ENCODE assay signal across 11 cellular contexts in the genomic region with DNA sequence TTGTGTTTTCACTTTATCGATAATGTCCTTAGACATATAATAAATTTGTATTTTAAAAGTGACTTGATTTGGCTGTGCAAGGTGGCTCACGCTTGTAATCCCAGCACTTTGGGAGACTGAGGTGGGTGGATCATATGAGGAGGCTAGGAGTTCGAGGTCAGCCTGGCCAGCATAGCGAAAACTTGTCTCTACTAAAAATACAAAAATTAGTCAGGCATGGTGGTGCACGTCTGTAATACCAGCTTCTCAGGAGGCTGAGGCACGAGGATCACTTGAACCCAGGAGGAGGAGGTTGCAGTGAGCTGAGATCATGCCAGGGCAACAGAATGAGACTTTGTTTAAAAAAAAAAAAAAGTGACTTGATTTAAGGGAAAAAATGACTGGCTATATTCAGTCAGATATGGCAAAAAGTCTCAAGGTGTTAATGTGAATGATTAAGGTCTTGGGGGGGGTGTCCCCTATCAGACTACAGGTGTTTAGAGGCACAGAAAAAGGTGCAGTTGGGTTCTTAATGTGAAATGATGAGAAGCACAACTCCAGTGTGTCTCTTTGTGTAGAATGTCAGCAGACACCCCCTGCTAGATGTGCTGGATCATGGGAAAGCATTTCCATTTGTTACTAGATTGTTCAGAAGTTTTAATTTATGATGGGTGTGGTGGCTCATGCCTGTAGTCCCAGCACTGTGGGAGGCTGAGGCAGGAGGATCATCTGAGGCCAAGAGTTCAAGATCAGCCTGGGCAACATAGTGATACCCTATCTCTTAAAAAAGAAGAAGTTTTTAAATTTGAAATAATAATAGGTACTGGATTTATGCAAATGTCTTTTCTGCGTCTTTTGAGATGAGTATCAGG. TPM values are rescaled to one million over a fixed set of nuclear protein-coding genes. Genes with fewer than 3 reads are reported as not detected.
DNase-seq lines count a peak whose midpoint lies in the region; ATAC-seq and TF ChIP-seq lines count a peak whose summit lies in the region.
"Had no signal": no experiment of that assay in that cellular context is flagged by ENCODE, and none has a peak within 500 bp of the region (broad histone marks: within the 10 kb centered on the region; RNA-seq: fewer than 3 reads in every experiment).

No MANE protein-coding gene starts in this region.

- H3K4me1 ChIP-seq in breast epithelium = peaks cover 0 to 24% of the 10 kb centered on the region in 2 donors
- H3K4me1 ChIP-seq in naive thymus-derived CD4-positive, alpha-beta T cell (ENCODE audit: control insufficient read depth in 2 of 2, insufficient read depth in 2 of 2, low read length in 2 of 2) = peaks cover 0 to 12% of the 10 kb centered on the region in 2 donors

- TF ChIP-seq CTCF in AG10803 (conservative IDR thresholded peaks at IDR 0.05; ENCODE audit: low read length) (no peak), breast epithelium (IDR thresholded peaks at IDR 0.05) (no peak)

- H3K27me3 ChIP-seq in MG63 = no peaks in the 10 kb centered on the region
- no peaks in the 10 kb centered on the region for H3K27me3 ChIP-seq in breast epithelium
- H3K27me3 ChIP-seq in naive thymus-derived CD4-positive, alpha-beta T cell (ENCODE audit: control insufficient read depth in 2 of 2, insufficient read depth in 2 of 2, low read length in 2 of 2) = no peaks in the 10 kb centered on the region

- ATAC-seq in naive thymus-derived CD4-positive, alpha-beta T cell = no peak
- ATAC-seq in HG02588 (IDR thresholded peaks at IDR 0.05; ENCODE audit: unreplicated experiment) = no peak

- POLR2A ChIA-PET in naive thymus-derived CD4-positive, alpha-beta T cell (lab: Charles Lee) = interaction anchor here (0.7 to 3.9 kb wide), 5 partner anchors 15 to 66 kb away, joined by 3 to 29 read pairs (median 5); partner anchors contain the start of genes MALAT1 and NEAT1

- H3K36me3 ChIP-seq in MG63 = peaks cover 74% of the 10 kb centered on the region
- no peaks in the 10 kb centered on the region for H3K36me3 ChIP-seq in breast epithelium
- peaks cover 0 to 39% (median 15%) of the 10 kb centered on the region in 3 experiments for H3K36me3 ChIP-seq in naive thymus-derived CD4-positive, alpha-beta T cell (ENCODE audit: control insufficient read depth in 2 of 3, insufficient read depth in 3 of 3, low read length in 3 of 3)

- H3K9me3 ChIP-seq in MG63 = no peaks in the 10 kb centered on the region
- H3K9me3 ChIP-seq in breast epithelium = no peaks in the 10 kb centered on the region
- no peaks in the 10 kb centered on the region for H3K9me3 ChIP-seq in naive thymus-derived CD4-positive, alpha-beta T cell (ENCODE audit: control insufficient read depth in 2 of 3, low read length in 3 of 3)
- H3K9me3 ChIP-seq: HAP-1 had no signal

- peak; percentile 39 for DNase-seq in AG10803 (ENCODE audit: low read depth)
- peak; percentile 9 for DNase-seq in MG63
- peak in 1 of 2 donors; percentile 19 for DNase-seq in breast epithelium (ENCODE audit: low spot score in 2 of 2)
- DNase-seq in naive thymus-derived CD4-positive, alpha-beta T cell = no peak
- DNase-seq in germinal center (ENCODE audit: low spot score) = no peak
- no peak for DNase-seq in hepatic stellate cell (ENCODE audit: low spot score)
- DNase-seq in NCI-H510A treated with DMSO at 0.1 percent for 48 hours (lab: John Stamatoyannopoulos, UW) = no peak
- DNase-seq: DMS79 treated with DMSO at 0.1 percent for 48 hours, NCI-H526 treated with DMSO at 0.1 percent for 48 hours had no signal

- no peak for TF ChIP-seq POLR2A in breast epithelium (IDR thresholded peaks at IDR 0.05)

- intact Hi-C loops in breast epithelium (cut with DNase I; ENCODE audit: low total_unique reads) = loop anchor here (5.0 kb wide), 1 partner anchor 1628 kb away; no protein-coding TSS in a partner anchor
- intact Hi-C loops in naive thymus-derived CD4-positive, alpha-beta T cell (cut with micrococcal nuclease) = loop anchor here in 1 of 2 donors (2.0 kb wide), 1 partner anchor 15 kb away; no protein-coding TSS in a partner anchor

- H3K27ac Mint-ChIP-seq in naive thymus-derived CD4-positive, alpha-beta T cell = peak overlapping the region in 6 of 9 donors; percentile 36 to 71 (median 58)

- H3K4me3 ChIP-seq in AG10803 (ENCODE audit: low read length) = no peak overlapping the region
- no peak overlapping the region for H3K4me3 ChIP-seq in MG63
- no peak overlapping the region for H3K4me3 ChIP-seq in breast epithelium
- no peak overlapping the region for H3K4me3 ChIP-seq in naive thymus-derived CD4-positive, alpha-beta T cell (ENCODE audit: low read length)
- H3K4me3 ChIP-seq: HAP-1 had no signal

- H3K4me3 Mint-ChIP-seq in naive thymus-derived CD4-positive, alpha-beta T cell = peak overlapping the region in 2 of 10 donors; percentile 12 to 39

- H3K36me3 Mint-ChIP-seq in naive thymus-derived CD4-positive, alpha-beta T cell = peaks cover 0 to 35% (median 19%) of the 10 kb centered on the region in 5 donors

- H3K9me3 Mint-ChIP-seq in naive thymus-derived CD4-positive, alpha-beta T cell = no peaks in the 10 kb centered on the region

- peak overlapping the region; percentile 6 to 55 for H3K27ac ChIP-seq in breast epithelium
- H3K27ac ChIP-seq in naive thymus-derived CD4-positive, alpha-beta T cell (ENCODE audit: low read depth, low read length) = no peak overlapping the region

- no peaks in the 10 kb centered on the region for H3K27me3 Mint-ChIP-seq in naive thymus-derived CD4-positive, alpha-beta T cell

- CTCF ChIA-PET in naive thymus-derived CD4-positive, alpha-beta T cell (lab: Charles Lee) = no interaction called here

- H3K4me1 Mint-ChIP-seq in naive thymus-derived CD4-positive, alpha-beta T cell = peaks cover 29 to 78% (median 66%) of the 10 kb centered on the region in 7 donors

RNA-seq across cellular contexts. Expression of gene NEAT1, which starts 17.0 kb away (rescaled TPM):
- total RNA-seq in MG63 (2014; rRNA removed; shearing (Covaris generic); ENCODE audit: low replicate concordance) = 4.8 and 7.7 TPM in 2 replicates
- 100 to 1,000 TPM; 323 to 391 (median 351) TPM for total RNA-seq in breast epithelium
- 1,000 to 10,000 TPM in 1 of 5 experiments, 100 to 1,000 TPM in 4; 358 to 1,454 (median 414) TPM for total RNA-seq in naive thymus-derived CD4-positive, alpha-beta T cell
- polyA plus RNA-seq in naive thymus-derived CD4-positive, alpha-beta T cell = 1 to 10 TPM; 2.5 to 2.6 TPM

RNA-seq across cellular contexts. Expression of gene FRMD8, which starts 53.1 kb away (rescaled TPM):
- total RNA-seq in MG63 (2014; rRNA removed; shearing (Covaris generic); ENCODE audit: low replicate concordance) = 25.9 and 44.1 TPM in 2 replicates
- total RNA-seq in breast epithelium = 10 to 100 TPM; 22.9 to 57.0 (median 49.0) TPM
- total RNA-seq in naive thymus-derived CD4-positive, alpha-beta T cell = 10 to 100 TPM; 28.9 to 66.8 (median 44.7) TPM
- 10 to 100 TPM; 39.3 to 55.8 TPM for polyA plus RNA-seq in naive thymus-derived CD4-positive, alpha-beta T cell

RNA-seq across cellular contexts. Expression of gene SLC25A45, which starts 57.1 kb away (rescaled TPM):
- 1.9 TPM in 2 replicates for total RNA-seq in MG63 (2014; rRNA removed; shearing (Covaris generic); ENCODE audit: low replicate concordance)
- total RNA-seq in breast epithelium = 1 to 10 TPM; 5.4 to 9.1 (median 6.6) TPM
- total RNA-seq in naive thymus-derived CD4-positive, alpha-beta T cell = 10 to 100 TPM; 20.2 to 90.6 (median 34.1) TPM
- polyA plus RNA-seq in naive thymus-derived CD4-positive, alpha-beta T cell = 10 to 100 TPM; 12.3 to 21.3 TPM

RNA-seq across cellular contexts. Expression of gene MALAT1, which starts 59.3 kb away (rescaled TPM):
- total RNA-seq in MG63 (2014; rRNA removed; shearing (Covaris generic); ENCODE audit: low replicate concordance) = 258 and 283 TPM in 2 replicates
- over 10,000 TPM; 14,217 to 22,312 (median 18,959) TPM for total RNA-seq in breast epithelium
- total RNA-seq in naive thymus-derived CD4-positive, alpha-beta T cell = over 10,000 TPM in 4 of 5 experiments, 1,000 to 10,000 TPM in 1; 8,375 to 32,234 (median 31,408) TPM
- 1,000 to 10,000 TPM in 1 of 2 donors, 100 to 1,000 TPM in 1; 734 to 5,106 TPM for polyA plus RNA-seq in naive thymus-derived CD4-positive, alpha-beta T cell

Comparison
In these comparisons a context has a peak if more than half of its experiments do, and no peak if none do; other contexts are left out.
1. DNase-seq: peak in AG10803 (single experiment) and MG63 (single experiment); none in naive thymus-derived CD4-positive, alpha-beta T cell (0 of 9), germinal center (single experiment), hepatic stellate cell (single experiment) and NCI-H510A treated with DMSO at 0.1 percent for 48 hours (single experiment).
2. RNA of gene NEAT1, which starts 17.0 kb away (total RNA-seq): 358 to 1,454 TPM in naive thymus-derived CD4-positive, alpha-beta T cell and 323 to 391 TPM in breast epithelium; 4.8 to 7.7 TPM in MG63; every median in the first group is over 10 times any median in the second.